In the genomic region with DNA sequence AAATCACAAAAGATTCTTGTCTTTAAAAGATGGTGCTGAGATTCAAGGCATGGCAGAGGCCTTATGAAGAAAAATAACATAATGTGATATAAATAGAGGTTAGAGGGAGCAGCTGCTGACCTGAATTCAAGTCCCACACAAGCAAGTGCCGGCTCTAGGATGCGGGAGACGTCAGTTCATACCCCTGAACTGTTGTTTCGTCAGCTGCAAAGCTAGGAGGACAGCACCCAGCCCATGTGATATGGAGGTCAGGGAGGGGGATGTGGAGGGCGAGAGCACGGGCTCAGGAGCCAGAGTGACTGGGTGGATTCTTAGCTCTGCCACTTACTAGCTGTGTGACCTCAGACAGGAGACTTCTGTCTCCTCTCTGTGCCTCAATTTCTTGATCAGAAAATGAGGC, we compare ENCODE assay signal across 29 cellular contexts.
"Had no signal": no experiment of that assay in that cellular context is flagged by ENCODE, and none has a peak within 500 bp of the region (broad histone marks: within the 10 kb centered on the region; RNA-seq: fewer than 3 reads in every experiment).

No MANE protein-coding gene starts in this region.

- H3K27ac Mint-ChIP-seq: activated CD4-positive, alpha-beta T cell treated with anti-CD3 and anti-CD28 coated beads, Interleukin-2, amount 10 ng/mL, durations not matched to agents 7 days and 5 days; activated CD8-positive, alpha-beta memory T cell treated with anti-CD3 and anti-CD28 coated beads, Interleukin-2, amount 10 ng/mL, durations not matched to agents 7 days and 5 days; activated CD8-positive, alpha-beta T cell treated with anti-CD3 and anti-CD28 coated beads for 36 hours; activated naive CD4-positive, alpha-beta T cell treated with anti-CD3 and anti-CD28 coated beads, Interleukin-2, amount 10 ng/mL, durations not matched to agents 7 days and 5 days; activated naive CD8-positive, alpha-beta T cell treated with anti-CD3 and anti-CD28 coated beads, Interleukin-2, amount 10 ng/mL, durations not matched to agents 7 days and 5 days; nephron; stimulated activated naive B cell treated with anti-CD40 and anti-IgM and Interleukin-4, amounts not matched to agents 10 μg/mL and 1 μg/mL and 100 μg/mL, for 72 hours had no signal

- H3K4me1 ChIP-seq: esophagus muscularis mucosa, foreskin keratinocyte, heart right ventricle, left ventricle myocardium inferior, prostate gland, sigmoid colon, SJCRH30, stomach, tibial artery had no signal

- H3K4me2 ChIP-seq: smooth muscle cell had no signal

- H3K9me3 ChIP-seq: esophagus muscularis mucosa, heart right ventricle, left ventricle myocardium inferior, neutrophil, ovary, prostate gland, sigmoid colon, SJCRH30, stomach, tibial artery had no signal

- DNase-seq: activated CD4-positive, alpha-beta T cell treated with anti-CD3 and anti-CD28 coated beads, Interleukin-2, amount 10 ng/mL, durations not matched to agents 7 days and 5 days; activated CD4-positive, CD25-positive, alpha-beta regulatory T cell treated with anti-CD3 and anti-CD28 coated beads, Interleukin-2, amount 50 U/mL, for 72 hours; activated CD8-positive, alpha-beta memory T cell treated with anti-CD3 and anti-CD28 coated beads, Interleukin-2, amount 10 ng/mL, durations not matched to agents 7 days and 5 days; activated CD8-positive, alpha-beta T cell treated with anti-CD3 and anti-CD28 coated beads for 36 hours; activated gamma-delta T cell; activated naive CD4-positive, alpha-beta T cell treated with anti-CD3 and anti-CD28 coated beads, Interleukin-2, amount 10 ng/mL, durations not matched to agents 7 days and 5 days; activated naive CD8-positive, alpha-beta T cell treated with anti-CD3 and anti-CD28 coated beads, Interleukin-2, amount 10 ng/mL, durations not matched to agents 7 days and 5 days; activated T-cell treated with anti-CD3 and anti-CD28 coated beads for 4 hours; brain microvascular endothelial cell; effector CD4-positive, alpha-beta T cell; foreskin keratinocyte; heart right ventricle; left ventricle myocardium inferior; ovary; retina; sigmoid colon; SJCRH30; stimulated activated CD4-positive, alpha-beta T cell treated with anti-CD3 and anti-CD28 coated beads, Interleukin-1b, Interleukin-23, amount 100 ng/mL, for 48 hours; stimulated activated naive B cell treated with anti-CD40 and anti-IgM and Interleukin-4, amounts not matched to agents 10 μg/mL and 1 μg/mL and 100 μg/mL, for 72 hours; T-helper 1 cell; WERI-Rb-1 had no signal

- H3K27me3 ChIP-seq: brain microvascular endothelial cell, foreskin keratinocyte, ovary, sigmoid colon, SJCRH30 had no signal

- H3K4me3 ChIP-seq: esophagus muscularis mucosa, heart right ventricle, left ventricle myocardium inferior, lung, ovary, prostate gland, sigmoid colon, SJCRH30, smooth muscle cell, stomach, tibial artery had no signal

- ATAC-seq: activated CD8-positive, alpha-beta memory T cell treated with anti-CD3 and anti-CD28 coated beads, Interleukin-2, amount 10 ng/mL, durations not matched to agents 7 days and 5 days; activated CD8-positive, alpha-beta T cell treated with anti-CD3 and anti-CD28 coated beads for 36 hours; foreskin keratinocyte; heart right ventricle; stimulated activated naive B cell treated with anti-CD40 and anti-IgM and Interleukin-4, amounts not matched to agents 10 μg/mL and 1 μg/mL and 100 μg/mL, for 72 hours had no signal

- H3K4me1 Mint-ChIP-seq: nephron; stimulated activated naive B cell treated with anti-CD40 and anti-IgM and Interleukin-4, amounts not matched to agents 10 μg/mL and 1 μg/mL and 100 μg/mL, for 72 hours had no signal

- H3K27me3 Mint-ChIP-seq: activated CD4-positive, alpha-beta T cell treated with anti-CD3 and anti-CD28 coated beads, Interleukin-2, amount 10 ng/mL, durations not matched to agents 7 days and 5 days; activated CD8-positive, alpha-beta memory T cell treated with anti-CD3 and anti-CD28 coated beads, Interleukin-2, amount 10 ng/mL, durations not matched to agents 7 days and 5 days; activated CD8-positive, alpha-beta T cell treated with anti-CD3 and anti-CD28 coated beads for 36 hours; activated naive CD8-positive, alpha-beta T cell treated with anti-CD3 and anti-CD28 coated beads, Interleukin-2, amount 10 ng/mL, durations not matched to agents 7 days and 5 days had no signal

- H3K36me3 ChIP-seq: brain microvascular endothelial cell, esophagus muscularis mucosa, heart right ventricle, left ventricle myocardium inferior, neutrophil, ovary, prostate gland, sigmoid colon, SJCRH30, stomach, tibial artery, WERI-Rb-1 had no signal

- H3K36me3 Mint-ChIP-seq: activated naive CD4-positive, alpha-beta T cell treated with anti-CD3 and anti-CD28 coated beads, Interleukin-2, amount 10 ng/mL, durations not matched to agents 7 days and 5 days; activated naive CD8-positive, alpha-beta T cell treated with anti-CD3 and anti-CD28 coated beads, Interleukin-2, amount 10 ng/mL, durations not matched to agents 7 days and 5 days; stimulated activated naive B cell treated with anti-CD40 and anti-IgM and Interleukin-4, amounts not matched to agents 10 μg/mL and 1 μg/mL and 100 μg/mL, for 72 hours had no signal

- H3K9me3 Mint-ChIP-seq: activated CD4-positive, alpha-beta T cell treated with anti-CD3 and anti-CD28 coated beads, Interleukin-2, amount 10 ng/mL, durations not matched to agents 7 days and 5 days; activated CD8-positive, alpha-beta T cell treated with anti-CD3 and anti-CD28 coated beads for 36 hours; activated naive CD4-positive, alpha-beta T cell treated with anti-CD3 and anti-CD28 coated beads, Interleukin-2, amount 10 ng/mL, durations not matched to agents 7 days and 5 days; activated naive CD8-positive, alpha-beta T cell treated with anti-CD3 and anti-CD28 coated beads, Interleukin-2, amount 10 ng/mL, durations not matched to agents 7 days and 5 days; nephron; stimulated activated naive B cell treated with anti-CD40 and anti-IgM and Interleukin-4, amounts not matched to agents 10 μg/mL and 1 μg/mL and 100 μg/mL, for 72 hours had no signal

- H3K27ac ChIP-seq: brain microvascular endothelial cell, esophagus muscularis mucosa, foreskin keratinocyte, heart right ventricle, left ventricle myocardium inferior, neutrophil, ovary, prostate gland, sigmoid colon, SJCRH30, stomach, tibial artery, WERI-Rb-1 had no signal

- H3K4me3 Mint-ChIP-seq: activated CD4-positive, alpha-beta T cell treated with anti-CD3 and anti-CD28 coated beads, Interleukin-2, amount 10 ng/mL, durations not matched to agents 7 days and 5 days; activated CD8-positive, alpha-beta memory T cell treated with anti-CD3 and anti-CD28 coated beads, Interleukin-2, amount 10 ng/mL, durations not matched to agents 7 days and 5 days; activated CD8-positive, alpha-beta T cell treated with anti-CD3 and anti-CD28 coated beads for 36 hours; activated naive CD4-positive, alpha-beta T cell treated with anti-CD3 and anti-CD28 coated beads, Interleukin-2, amount 10 ng/mL, durations not matched to agents 7 days and 5 days; activated naive CD8-positive, alpha-beta T cell treated with anti-CD3 and anti-CD28 coated beads, Interleukin-2, amount 10 ng/mL, durations not matched to agents 7 days and 5 days; nephron; stimulated activated naive B cell treated with anti-CD40 and anti-IgM and Interleukin-4, amounts not matched to agents 10 μg/mL and 1 μg/mL and 100 μg/mL, for 72 hours had no signal
